Comparison of ENCODE assay signal across 11 cellular contexts in genomic region chr16:24812813-24813212, GRCh38. TPM values are rescaled to one million over a fixed set of nuclear protein-coding genes. Genes with fewer than 3 reads are reported as not detected.
"Had no signal": no experiment of that assay in that cellular context is flagged by ENCODE, and none has a peak within 500 bp of the region (broad histone marks: within the 10 kb centered on the region; RNA-seq: fewer than 3 reads in every experiment).

No MANE protein-coding gene starts in this region.

RNA-seq across cellular contexts. Expression of gene SLC5A11, which starts 33.0 kb away (rescaled TPM):
- total RNA-seq: neural crest cell, osteocyte, posterior vena cava, prostate gland, pulmonary artery endothelial cell, right atrium auricular region, smooth muscle cell, tibial nerve, upper lobe of right lung, urinary bladder, uterus had no signal
